ENCODE assay signal across 22 cellular contexts in the genomic region with DNA sequence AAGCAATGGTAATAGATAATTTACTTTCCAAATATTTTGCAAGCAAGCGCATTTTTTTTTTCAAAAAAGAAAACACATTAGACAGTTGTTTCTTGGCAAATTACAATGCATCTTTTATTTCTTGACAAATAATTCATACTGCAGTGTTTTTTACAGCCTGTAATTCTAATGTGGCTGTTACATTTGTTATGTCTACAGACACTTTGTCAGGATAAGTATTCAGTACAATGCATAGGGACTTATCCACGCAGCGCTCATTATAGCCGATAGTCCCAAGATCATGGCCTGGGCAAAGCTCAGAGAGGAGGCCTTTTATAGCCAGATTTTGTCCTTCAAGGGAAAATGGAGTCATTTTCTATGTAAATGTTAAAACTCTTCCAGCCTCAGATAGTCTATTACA.
"Had no signal": no experiment of that assay in that cellular context is flagged by ENCODE, and none has a peak within 500 bp of the region (broad histone marks: within the 10 kb centered on the region; RNA-seq: fewer than 3 reads in every experiment).

No MANE protein-coding gene starts in this region.

- ATAC-seq: effector memory CD8-positive, alpha-beta T cell; esophagus mucosa; gastrocnemius medialis; heart right ventricle; left cardiac atrium; left lung; left ventricle myocardium superior; lower lobe of right lung; mucosa of descending colon had no signal

- DNase-seq: colonic mucosa; cortex of kidney; effector CD8-positive, alpha-beta T cell; effector memory CD8-positive, alpha-beta T cell; endodermal cell; erythroblast; esophagus squamous epithelium; foreskin fibroblast; foreskin melanocyte; gastrocnemius medialis; glutamatergic neuron; head of caudate nucleus; heart right ventricle; hippocampal formation; left cardiac atrium; left lung; left ventricle myocardium superior; lower lobe of right lung; mesenchymal stem cell; mucosa of descending colon; naive B cell had no signal
